In genomic region chr4:105145059-105145912, GRCh38 we compare ENCODE assay signal across 8 cellular contexts. TPM values are rescaled to one million over a fixed set of nuclear protein-coding genes. Genes with fewer than 3 reads are reported as not detected.
DNase-seq lines count a peak whose midpoint lies in the region; ATAC-seq and TF ChIP-seq lines count a peak whose summit lies in the region.

No MANE protein-coding gene starts in this region.

- WGBS in heart left ventricle, 4 donors: 36 to 48% (median 42%) methylated on average over 21 of the region's 21 CpGs

- H3K27me3 ChIP-seq in heart left ventricle: no peaks in the 10 kb centered on the region

- H3K36me3 ChIP-seq in heart left ventricle: no peaks in the 10 kb centered on the region

- DNase-seq in heart left ventricle: no peak
- DNase-seq in cardiac septum (ENCODE audit: low spot score): no peak
- peak; percentile 16 for DNase-seq in NAMALWA (ENCODE audit: low spot score)
- DNase-seq in cardiac fibroblast (ENCODE audit: low read depth in 2 of 2): no peak
- DNase-seq in midbrain (lab: John Stamatoyannopoulos, UW): peak; percentile 48
- no peak for DNase-seq in ecto neural progenitor cell (ENCODE audit: low spot score)

- ATAC-seq in heart left ventricle (no peak), GM21360 (IDR thresholded peaks at IDR 0.05; ENCODE audit: unreplicated experiment) (no peak), HG03039 (IDR thresholded peaks at IDR 0.05; ENCODE audit: unreplicated experiment) (no peak)

- peak overlapping the region in 11 of 12 donors; percentile 78 to 97 (median 87) for H3K27ac ChIP-seq in heart left ventricle

- intact Hi-C loops in heart left ventricle (cut with DNase I) (loop anchor here (5.0 to 10.0 kb wide), 13 partner anchors 42 to 570 kb away; partner anchors contain the start of genes GSTCD (in 2 of the 10) and INTS12 (in 2 of the 10)), cardiac septum (cut with DNase I) (loop anchor here (5.0 to 10.0 kb wide), 3 partner anchors 97 to 560 kb away; partner anchors contain the start of genes GSTCD and INTS12)

- no peaks in the 10 kb centered on the region for H3K9me3 ChIP-seq in heart left ventricle

- TF ChIP-seq CTCF in heart left ventricle (IDR thresholded peaks at IDR 0.05) (no peak), cardiac fibroblast (IDR thresholded peaks at IDR 0.05; ENCODE audit: low read depth, low read length) (no peak)

- peaks cover 0 to 40% (median 20%) of the 10 kb centered on the region in 12 donors for H3K4me1 ChIP-seq in heart left ventricle

- no peak for TF ChIP-seq POLR2A in heart left ventricle (IDR thresholded peaks at IDR 0.05)

- H3K4me3 ChIP-seq in heart left ventricle: peak overlapping the region; percentile 74 to 93 (median 79)
- peak overlapping the region; percentile 59 to 61 for H3K4me3 ChIP-seq in cardiac fibroblast (replicated peaks in 1 of 2; ENCODE audit: low read depth in 2 of 2, low read length in 2 of 2)

RNA-seq across cellular contexts. Expression of gene TET2, which starts 1.4 kb away (rescaled TPM):
- total RNA-seq in heart left ventricle (10 to 100 TPM in 8 of 9 donors, 1 to 10 TPM in 1; 9.5 to 25.6 (median 15.4) TPM), cardiac septum (19.5 TPM)
- 1 to 10 TPM; 2.9 to 3.3 TPM for polyA plus RNA-seq in heart left ventricle

Comparison
In these comparisons a context has a peak if more than half of its experiments do, and no peak if none do; other contexts are left out.
1. DNase-seq: peak in NAMALWA (single experiment) and midbrain (single experiment); none in heart left ventricle (0 of 5), cardiac septum (single experiment), cardiac fibroblast (0 of 2) and ecto neural progenitor cell (single experiment).